ENCODE assay signal across 19 cellular contexts in genomic region chr15:80026310-80026709, GRCh38. TPM values are rescaled to one million over a fixed set of nuclear protein-coding genes. Genes with fewer than 3 reads are reported as not detected.
"Had no signal": no experiment of that assay in that cellular context is flagged by ENCODE, and none has a peak within 500 bp of the region (broad histone marks: within the 10 kb centered on the region; RNA-seq: fewer than 3 reads in every experiment).

No MANE protein-coding gene starts in this region.

- H3K27ac ChIP-seq: coronary artery, psoas muscle, right lobe of liver, upper lobe of right lung had no signal

- H3K9ac ChIP-seq: SK-N-SH had no signal

- H3K27me3 ChIP-seq: right lobe of liver, upper lobe of right lung had no signal

- H3K4me3 ChIP-seq: coronary artery, lung, psoas muscle, right lobe of liver, upper lobe of right lung had no signal

- H3K4me3 Mint-ChIP-seq: activated naive CD4-positive, alpha-beta T cell treated with anti-CD3 and anti-CD28 coated beads, Interleukin-2, amount 10 ng/mL, durations not matched to agents 7 days and 5 days; naive thymus-derived CD8-positive, alpha-beta T cell had no signal

- H3K4me1 ChIP-seq: psoas muscle, right lobe of liver, upper lobe of right lung had no signal

- H3K27me3 Mint-ChIP-seq: activated naive CD4-positive, alpha-beta T cell treated with anti-CD3 and anti-CD28 coated beads, Interleukin-2, amount 10 ng/mL, durations not matched to agents 7 days and 5 days had no signal

- DNase-seq: activated CD4-positive, alpha-beta T cell treated with anti-CD3 and anti-CD28 coated beads, Interleukin-2, amount 50 U/mL, for 4 hours; activated CD8-positive, alpha-beta memory T cell treated with anti-CD3 and anti-CD28 coated beads, Interleukin-2, amount 50 U/mL, for 4 hours; caudate nucleus; effector CD8-positive, alpha-beta T cell; erythroblast; hypothalamus; left colon; naive thymus-derived CD8-positive, alpha-beta T cell; psoas muscle; right lobe of liver; SK-N-SH; stimulated activated CD4-positive, alpha-beta T cell treated with anti-CD3 and anti-CD28 coated beads, Interleukin-1b, Interleukin-23, amount 100 ng/mL, for 48 hours; stimulated activated naive CD4-positive, alpha-beta T cell treated with Interleukin-2 at 50 U/mL for 16 hours; upper lobe of right lung had no signal

- H3K9me3 ChIP-seq: psoas muscle, right lobe of liver, SK-N-SH, upper lobe of right lung had no signal

- H3K36me3 Mint-ChIP-seq: activated naive CD4-positive, alpha-beta T cell treated with anti-CD3 and anti-CD28 coated beads, Interleukin-2, amount 10 ng/mL, durations not matched to agents 7 days and 5 days; naive thymus-derived CD8-positive, alpha-beta T cell had no signal

- ATAC-seq: activated CD4-positive, CD25-positive, alpha-beta regulatory T cell treated with anti-CD3 and anti-CD28 coated beads, Interleukin-2, amount 50 U/mL, for 24 hours; left colon; naive thymus-derived CD8-positive, alpha-beta T cell; psoas muscle; right lobe of liver; upper lobe of right lung had no signal

- H3K36me3 ChIP-seq: right lobe of liver, upper lobe of right lung had no signal

- H3K4me2 ChIP-seq: SK-N-SH had no signal

RNA-seq across cellular contexts. Expression of gene BCL2A1, which starts 55.3 kb away (rescaled TPM):
- total RNA-seq: glomerular endothelial cell had no signal
